In genomic region chr11:115407496-115407895, GRCh38 we compare ENCODE assay signal across 16 cellular contexts.
"Had no signal": no experiment of that assay in that cellular context is flagged by ENCODE, and none has a peak within 500 bp of the region (broad histone marks: within the 10 kb centered on the region; RNA-seq: fewer than 3 reads in every experiment).

No MANE protein-coding gene starts in this region.

- H3K27ac ChIP-seq: HL-60 had no signal

- DNase-seq: KBM-7, MV-4-11, NCI-H1048, NCI-H1105, NCI-H1417, NCI-H1436 treated with DMSO at 0.1 percent for 48 hours, NCI-H1694 treated with DMSO at 0.1 percent for 48 hours, NCI-H1930, NCI-H2081, NCI-H2107, NCI-H2227 treated with DMSO at 0.1 percent for 48 hours, NCI-H524, NCI-H748 treated with DMSO at 0.1 percent for 48 hours, RPMI8226, SHP77 had no signal
